ENCODE assay signal across 21 cellular contexts in the genomic region with DNA sequence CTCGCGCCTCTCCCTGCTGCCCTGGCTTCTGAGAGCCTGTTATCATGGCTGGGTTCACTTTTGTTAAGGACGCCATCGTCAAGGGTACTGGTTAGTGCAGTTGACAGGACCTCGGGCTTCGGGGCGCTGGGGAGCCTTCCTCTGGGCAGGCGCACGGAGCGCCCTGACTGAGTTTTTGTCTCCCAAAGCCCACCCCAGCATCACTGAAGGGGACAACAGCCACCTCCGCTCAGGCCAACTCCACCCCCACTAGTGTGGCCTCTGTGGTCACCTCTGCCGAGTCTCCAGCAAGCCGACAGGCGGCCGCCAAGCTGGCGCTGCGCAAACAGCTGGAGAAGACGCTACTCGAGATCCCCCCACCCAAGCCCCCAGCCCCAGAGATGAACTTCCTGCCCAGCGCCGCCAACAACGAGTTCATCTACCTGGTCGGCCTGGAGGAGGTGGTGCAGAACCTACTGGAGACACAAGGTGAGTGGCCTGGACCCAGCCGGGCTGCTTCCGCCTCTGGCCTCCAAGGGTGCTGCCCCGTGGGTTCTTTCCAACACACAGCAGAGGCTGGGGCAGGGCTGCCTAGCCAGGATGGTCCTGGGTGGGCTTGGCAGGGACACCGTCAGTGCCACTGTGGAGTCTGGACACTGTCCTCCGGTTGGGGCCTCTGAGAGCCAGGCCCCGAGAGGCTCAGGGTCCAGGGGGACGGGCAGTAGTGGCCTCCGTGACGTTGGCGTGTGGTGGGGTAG. TPM values are rescaled to one million over a fixed set of nuclear protein-coding genes. Genes with fewer than 3 reads are reported as not detected.
"Had no signal": no experiment of that assay in that cellular context is flagged by ENCODE, and none has a peak within 500 bp of the region (broad histone marks: within the 10 kb centered on the region; RNA-seq: fewer than 3 reads in every experiment).

No MANE protein-coding gene starts in this region.

- H3K4me1 ChIP-seq: foreskin keratinocyte, sigmoid colon, stomach, transverse colon had no signal

- H3K27me3 ChIP-seq: cardiac muscle cell, foreskin keratinocyte, hepatocyte, sigmoid colon, stomach, transverse colon had no signal

- H3K4me3 ChIP-seq: cardiac muscle cell, hepatocyte, mucosa of descending colon, sigmoid colon, skin epidermis, stomach, thoracic aorta, transverse colon had no signal

- H3K9me3 Mint-ChIP-seq: dendritic cell treated with granulocyte-macrophage colony-stimulating factor and Interleukin-4, amounts not matched to agents 40 ng/mL and 50 ng/mL, for 4 days; naive thymus-derived CD8-positive, alpha-beta T cell had no signal

- ATAC-seq: foreskin keratinocyte; naive thymus-derived CD8-positive, alpha-beta T cell had no signal

- DNase-seq: cerebellar nuclear complex; foreskin keratinocyte; head of caudate nucleus; kidney glomerular epithelial cell; mammary epithelial cell; mucosa of descending colon; sigmoid colon; stimulated activated CD4-positive, alpha-beta T cell treated with anti-CD3 and anti-CD28 coated beads, Interleukin-12 subunit alpha, Interleukin-12 subunit beta, amount 100 ng/mL, for 4 hours; stimulated activated CD4-positive, alpha-beta T cell treated with anti-CD3 and anti-CD28 coated beads, Interleukin-2, amount 100 ng/mL, for 48 hours; stomach; substantia nigra; transverse colon had no signal

- H3K27me3 Mint-ChIP-seq: dendritic cell treated with granulocyte-macrophage colony-stimulating factor and Interleukin-4, amounts not matched to agents 40 ng/mL and 50 ng/mL, for 4 days; naive thymus-derived CD8-positive, alpha-beta T cell had no signal

- H3K27ac ChIP-seq: cardiac muscle cell, foreskin keratinocyte, hepatocyte, sigmoid colon, skin epidermis, stomach, thoracic aorta, transverse colon had no signal

- H3K4me3 Mint-ChIP-seq: dendritic cell treated with granulocyte-macrophage colony-stimulating factor and Interleukin-4, amounts not matched to agents 40 ng/mL and 50 ng/mL, for 4 days; naive thymus-derived CD8-positive, alpha-beta T cell had no signal

- H3K9me3 ChIP-seq: mucosa of descending colon, sigmoid colon, stomach, thoracic aorta, transverse colon had no signal

- FAIRE-seq: colon, endothelial cell of umbilical vein had no signal

RNA-seq across cellular contexts. Expression of a gene that starts 39.6 kb away (rescaled TPM):
- total RNA-seq: endothelial cell of umbilical vein, pulmonary artery endothelial cell had no signal
